ENCODE assay signal across 8 cellular contexts in the genomic region with DNA sequence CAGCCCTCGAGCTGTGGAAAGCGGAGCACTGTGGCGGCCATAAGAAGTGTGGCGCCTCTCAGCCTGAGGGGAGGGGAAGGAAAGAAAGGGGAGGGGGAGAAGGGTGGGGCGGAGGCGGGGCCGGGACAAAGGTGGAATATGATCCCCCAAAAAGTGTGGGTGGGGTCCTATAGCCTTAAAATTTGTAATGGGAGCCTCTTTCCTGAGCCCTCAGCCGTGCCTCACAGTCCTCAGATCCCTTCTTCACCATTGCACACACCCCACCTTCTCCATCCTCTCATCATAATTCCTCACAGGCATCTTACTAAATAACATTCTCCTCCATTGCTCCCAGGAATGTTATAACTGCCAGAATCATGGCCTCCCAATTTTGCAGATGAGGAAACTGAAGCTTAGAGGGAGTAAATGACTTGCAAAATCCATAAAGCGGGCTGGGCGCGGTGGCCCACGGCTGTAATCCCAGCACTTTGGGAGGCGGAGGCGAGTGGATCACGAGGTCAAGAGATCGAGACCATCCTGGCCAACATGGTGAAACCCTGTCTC. TPM values are rescaled to one million over a fixed set of nuclear protein-coding genes. Genes with fewer than 3 reads are reported as not detected.
A peak's percentile ranks its signal among the peaks of the same experiment; 100 is the strongest.
DNase-seq lines count a peak whose midpoint lies in the region; ATAC-seq and TF ChIP-seq lines count a peak whose summit lies in the region.

No MANE protein-coding gene starts in this region.

- ATAC-seq in right cardiac atrium (no peak), GM18909 (IDR thresholded peaks at IDR 0.05; ENCODE audit: poor library complexity, unreplicated experiment) (no peak)
- peak; percentile 3 to 10 for ATAC-seq in stimulated activated naive B cell treated with anti-CD40 and anti-IgM and Interleukin-4, amounts not matched to agents 10 μg/mL and 1 μg/mL and 100 μg/mL, for 72 hours (replicated peaks)

- WGBS in right cardiac atrium = 47% methylated on average over 16 of the region's 16 CpGs

- no peaks in the 10 kb centered on the region for H3K27me3 ChIP-seq in right cardiac atrium (ENCODE audit: control insufficient read depth, insufficient read depth)

- no peak for DNase-seq in AG04449 (ENCODE audit: low read depth, low spot score)
- no peak for DNase-seq in HEK293T (ENCODE audit: extremely low spot score)
- DNase-seq in activated CD4-positive, alpha-beta memory T cell treated with anti-CD3 and anti-CD28 coated beads for 36 hours = no peak
- peak in 2 of 3 donors; percentile 62 to 64 for DNase-seq in right cardiac atrium
- no peak for DNase-seq in stimulated activated naive B cell treated with anti-CD40 and anti-IgM and Interleukin-4, amounts not matched to agents 10 μg/mL and 1 μg/mL and 100 μg/mL, for 72 hours
- DNase-seq in OCI-M1 (lab: John Stamatoyannopoulos, UW) = no peak
- no peak for DNase-seq in NCI-H510A (lab: John Stamatoyannopoulos, UW)

- H3K9me3 ChIP-seq in right cardiac atrium (ENCODE audit: control insufficient read depth, low read length) = no peaks in the 10 kb centered on the region

- no peaks in the 10 kb centered on the region for H3K27me3 Mint-ChIP-seq in activated CD4-positive, alpha-beta memory T cell treated with anti-CD3 and anti-CD28 coated beads for 36 hours
- no peaks in the 10 kb centered on the region for H3K27me3 Mint-ChIP-seq in stimulated activated naive B cell treated with anti-CD40 and anti-IgM and Interleukin-4, amounts not matched to agents 10 μg/mL and 1 μg/mL and 100 μg/mL, for 72 hours

- no peak for TF ChIP-seq CTCF in AG04449 (IDR thresholded peaks at IDR 0.05; ENCODE audit: insufficient read depth, low read length, missing control alignments)

- H3K9me3 Mint-ChIP-seq in activated CD4-positive, alpha-beta memory T cell treated with anti-CD3 and anti-CD28 coated beads for 36 hours = no peaks in the 10 kb centered on the region
- no peaks in the 10 kb centered on the region for H3K9me3 Mint-ChIP-seq in stimulated activated naive B cell treated with anti-CD40 and anti-IgM and Interleukin-4, amounts not matched to agents 10 μg/mL and 1 μg/mL and 100 μg/mL, for 72 hours

- intact Hi-C loops in activated CD4-positive, alpha-beta memory T cell treated with anti-CD3 and anti-CD28 coated beads for 36 hours (cut with micrococcal nuclease) = loop anchor here (1.0 to 2.0 kb wide), 3 partner anchors 18 to 115 kb away; partner anchors contain the start of genes COA4, MRPL48 and PAAF1
- intact Hi-C loops in right cardiac atrium (cut with DNase I) = no loop called here

- H3K36me3 Mint-ChIP-seq in activated CD4-positive, alpha-beta memory T cell treated with anti-CD3 and anti-CD28 coated beads for 36 hours = peaks cover 7% of the 10 kb centered on the region
- peaks cover 0 to 4% of the 10 kb centered on the region in 2 donors for H3K36me3 Mint-ChIP-seq in stimulated activated naive B cell treated with anti-CD40 and anti-IgM and Interleukin-4, amounts not matched to agents 10 μg/mL and 1 μg/mL and 100 μg/mL, for 72 hours

- H3K4me3 Mint-ChIP-seq in activated CD4-positive, alpha-beta memory T cell treated with anti-CD3 and anti-CD28 coated beads for 36 hours = peak overlapping the region; percentile 71
- H3K4me3 Mint-ChIP-seq in stimulated activated naive B cell treated with anti-CD40 and anti-IgM and Interleukin-4, amounts not matched to agents 10 μg/mL and 1 μg/mL and 100 μg/mL, for 72 hours = peak overlapping the region; percentile 92 to 97

- no peaks in the 10 kb centered on the region for H3K4me1 ChIP-seq in right cardiac atrium (ENCODE audit: control insufficient read depth, insufficient read depth, low read length)

- peak overlapping the region; percentile 48 for H3K4me3 ChIP-seq in AG04449 (ENCODE audit: low read depth, low read length)
- peak overlapping the region; percentile 23 for H3K4me3 ChIP-seq in right cardiac atrium (ENCODE audit: low read length)

- peaks cover 24% of the 10 kb centered on the region for H3K4me1 Mint-ChIP-seq in activated CD4-positive, alpha-beta memory T cell treated with anti-CD3 and anti-CD28 coated beads for 36 hours (ENCODE audit: low read depth)
- H3K4me1 Mint-ChIP-seq in stimulated activated naive B cell treated with anti-CD40 and anti-IgM and Interleukin-4, amounts not matched to agents 10 μg/mL and 1 μg/mL and 100 μg/mL, for 72 hours = peaks cover 10 to 37% of the 10 kb centered on the region in 2 donors

- peak overlapping the region; percentile 83 for H3K27ac Mint-ChIP-seq in activated CD4-positive, alpha-beta memory T cell treated with anti-CD3 and anti-CD28 coated beads for 36 hours
- H3K27ac Mint-ChIP-seq in stimulated activated naive B cell treated with anti-CD40 and anti-IgM and Interleukin-4, amounts not matched to agents 10 μg/mL and 1 μg/mL and 100 μg/mL, for 72 hours = peak overlapping the region; percentile 95

- POLR2A ChIA-PET in AG04449 (lab: Yijun Ruan, JAX) = interaction anchor here (0.8 to 4.1 kb wide), 6 partner anchors 12 to 170 kb away, joined by 4 to 50 read pairs (median 6); partner anchors contain the start of gene MRPL48
- POLR2A ChIA-PET in HEK293T (lab: Yijun Ruan, JAX) = interaction anchor here (0.6 to 11.1 kb wide), 10 partner anchors 9 to 136 kb away, joined by 3 to 154 read pairs (median 4); partner anchors contain the start of genes COA4, MRPL48 and PAAF1
- POLR2A ChIA-PET in activated CD4-positive, alpha-beta memory T cell treated with anti-CD3 and anti-CD28 coated beads for 36 hours (lab: Charles Lee) = interaction anchor here (0.6 to 2.1 kb wide), 7 partner anchors 15 to 409 kb away, joined by 3 to 37 read pairs (median 4); partner anchors contain the start of genes C2CD3, MRPL48 and PPME1

- peak overlapping the region; percentile 5 for H3K27ac ChIP-seq in right cardiac atrium (ENCODE audit: low read length)

- CTCF ChIA-PET in AG04449 (lab: Yijun Ruan, JAX) (interaction anchor here (1.0 to 1.8 kb wide), 4 partner anchors 18 to 107 kb away, joined by 3 to 12 read pairs (median 4); partner anchors contain the start of gene MRPL48), HEK293T (lab: Yijun Ruan, JAX) (interaction anchor here (1.4 kb wide), 2 partner anchors 12 to 170 kb away, joined by 3 read pairs; no protein-coding TSS in a partner anchor)
- CTCF ChIA-PET in activated CD4-positive, alpha-beta memory T cell treated with anti-CD3 and anti-CD28 coated beads for 36 hours (lab: Charles Lee) = interaction anchor here (0.6 to 2.9 kb wide), 4 partner anchors 18 to 805 kb away, joined by 3 to 17 read pairs (median 4); partner anchors contain the start of gene MRPL48

TF ChIP-seq in HEK293T, 16 proteins besides CTCF, POLR2A, EP300 and RAD21:
- 0 out of 2 replicates have a peak, but pooled peaks have one; percentile 44 for TF ChIP-seq L3MBTL2 (conservative IDR thresholded peaks at IDR 0.05)
- TF ChIP-seq HDGF (IDR thresholded peaks at IDR 0.05; ENCODE audit: borderline replicate concordance) = 0 out of 2 replicates have a peak, but pooled peaks have one; percentile 3
- TF ChIP-seq FOXK2 (IDR thresholded peaks at IDR 0.05) = no peak
TF ChIP-seq in HEK293T: peak in this region for 2.

RNA-seq across cellular contexts. Expression of gene RAB6A, which starts 0.6 kb away (rescaled TPM):
- 10 to 100 TPM; 66.0 to 71.0 TPM for total RNA-seq in activated CD4-positive, alpha-beta memory T cell treated with anti-CD3 and anti-CD28 coated beads for 36 hours
- 100 to 1,000 TPM in 3 of 4 donors, 10 to 100 TPM in 1; 98.9 to 140 (median 114) TPM for total RNA-seq in right cardiac atrium
- 68.2 TPM for polyA plus RNA-seq in right cardiac atrium

RNA-seq across cellular contexts. Expression of gene MRPL48, which starts 26.2 kb away (rescaled TPM):
- 10 to 100 TPM; 43.4 to 45.7 TPM for total RNA-seq in activated CD4-positive, alpha-beta memory T cell treated with anti-CD3 and anti-CD28 coated beads for 36 hours
- 10 to 100 TPM; 36.3 to 47.2 (median 37.4) TPM for total RNA-seq in right cardiac atrium
- 53.1 TPM for polyA plus RNA-seq in right cardiac atrium

Comparison
In these comparisons a context has a peak if more than half of its experiments do, and no peak if none do; other contexts are left out.
1. DNase-seq: peak in right cardiac atrium (2 of 3); none in AG04449 (single experiment), HEK293T (single experiment), activated CD4-positive, alpha-beta memory T cell treated with anti-CD3 and anti-CD28 coated beads for 36 hours (single experiment), stimulated activated naive B cell treated with anti-CD40 and anti-IgM and Interleukin-4, amounts not matched to agents 10 μg/mL and 1 μg/mL and 100 μg/mL, for 72 hours (single experiment), OCI-M1 (single experiment) and NCI-H510A (single experiment).
2. ATAC-seq: peak in stimulated activated naive B cell treated with anti-CD40 and anti-IgM and Interleukin-4, amounts not matched to agents 10 μg/mL and 1 μg/mL and 100 μg/mL, for 72 hours (2 of 2); none in right cardiac atrium (0 of 2) and GM18909 (single experiment).